ENCODE assay signal across 14 cellular contexts in the genomic region with DNA sequence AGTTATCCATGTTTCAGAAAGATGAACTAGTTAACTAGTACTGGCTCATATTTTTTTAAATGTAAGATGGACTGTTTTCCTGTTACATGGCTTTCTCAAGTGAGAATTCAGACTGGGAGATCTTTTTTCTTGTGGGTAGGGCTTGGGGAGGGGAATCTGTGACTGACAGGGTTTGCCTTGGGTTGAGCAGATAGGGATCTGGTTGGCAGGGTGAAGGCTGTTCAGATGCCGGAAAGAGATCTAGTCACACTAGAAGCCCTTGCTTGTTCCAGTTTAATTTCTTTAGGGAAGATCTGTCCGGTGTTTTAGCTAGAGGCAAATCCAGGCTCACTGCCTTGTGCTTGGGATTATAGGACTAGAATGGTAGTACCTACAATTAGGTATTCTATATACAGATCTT.
A peak's percentile ranks its signal among the peaks of the same experiment; 100 is the strongest.
DNase-seq lines count a peak whose midpoint lies in the region; ATAC-seq and TF ChIP-seq lines count a peak whose summit lies in the region.
"Had no signal": no experiment of that assay in that cellular context is flagged by ENCODE, and none has a peak within 500 bp of the region (broad histone marks: within the 10 kb centered on the region; RNA-seq: fewer than 3 reads in every experiment).

No MANE protein-coding gene starts in this region.

- peak overlapping the region; percentile 3 to 52 for H3K27ac Mint-ChIP-seq in effector memory CD8-positive, alpha-beta T cell

- H3K36me3 ChIP-seq in SK-N-MC (ENCODE audit: insufficient read depth, low read length), result no peaks in the 10 kb centered on the region
- peaks cover 0 to 2% of the 10 kb centered on the region in 2 donors for H3K36me3 ChIP-seq in neuronal stem cell (replicated peaks in 1 of 2; ENCODE audit: control insufficient read depth in 2 of 2, insufficient read depth in 2 of 2, low read length in 2 of 2)
- H3K36me3 ChIP-seq in heart left ventricle, result peaks cover 0 to 15% (median 10%) of the 10 kb centered on the region in 9 donors

- no peak for TF ChIP-seq POLR2A in heart left ventricle (IDR thresholded peaks at IDR 0.05)

- H3K4me2 ChIP-seq in neuronal stem cell (ENCODE audit: insufficient read depth, low read length, poor library complexity, severe bottlenecking), result peak overlapping the region; percentile 26
- H3K4me2 ChIP-seq: A549, PC-9 had no signal

- H2BK120ac ChIP-seq in neuronal stem cell (ENCODE audit: low read depth, low read length), result no peak overlapping the region

- no peak overlapping the region for H3K4me3 Mint-ChIP-seq in effector memory CD8-positive, alpha-beta T cell
- H3K4me3 Mint-ChIP-seq: CD4-positive, alpha-beta memory T cell had no signal

- H3K14ac ChIP-seq in neuronal stem cell (ENCODE audit: low read length), result no peak overlapping the region

- peaks cover 0 to 8% of the 10 kb centered on the region in 2 donors for H3K9me3 Mint-ChIP-seq in effector memory CD8-positive, alpha-beta T cell

- H3K18ac ChIP-seq in neuronal stem cell (ENCODE audit: low read length), result no peak overlapping the region

- H3K9me3 ChIP-seq in SK-N-MC (ENCODE audit: low read depth, low read length) (no peaks in the 10 kb centered on the region), neuronal stem cell (replicated peaks in 1 of 2; ENCODE audit: control insufficient read depth in 2 of 2, insufficient read depth in 1 of 2, low read depth in 1 of 2, low read length in 2 of 2) (peaks cover 3 to 5% of the 10 kb centered on the region in 2 donors), heart left ventricle (peaks cover 0 to 18% (median 13%) of the 10 kb centered on the region in 12 donors)

- no peak overlapping the region for H2BK12ac ChIP-seq in neuronal stem cell (ENCODE audit: low read length)

- H3K9ac ChIP-seq in SK-N-MC (ENCODE audit: insufficient read length) (peak overlapping the region; percentile 35), neuronal stem cell (ENCODE audit: low read depth, low read length, poor library complexity) (no peak overlapping the region)
- H3K9ac ChIP-seq: GM23248 had no signal

- no peak for TF ChIP-seq CTCF in heart left ventricle (IDR thresholded peaks at IDR 0.05)

- no peak overlapping the region for H2BK5ac ChIP-seq in neuronal stem cell (ENCODE audit: low read length)

- peaks cover 11% of the 10 kb centered on the region for H3K36me3 Mint-ChIP-seq in effector memory CD8-positive, alpha-beta T cell (ENCODE audit: insufficient read depth)

- no peaks in the 10 kb centered on the region for H3K27me3 Mint-ChIP-seq in effector memory CD8-positive, alpha-beta T cell
- H3K27me3 Mint-ChIP-seq: CD4-positive, alpha-beta memory T cell had no signal

- DNase-seq in ELF-1 (ENCODE audit: low read depth, low spot score) (peak; percentile 60), SK-N-MC (ENCODE audit: low read depth, low spot score) (no peak), neuronal stem cell (ENCODE audit: low spot score) (no peak), heart left ventricle (no peak)
- no peak for DNase-seq in effector memory CD8-positive, alpha-beta T cell
- DNase-seq in effector CD4-positive, alpha-beta T cell, result no peak
- DNase-seq: NCI-H187 treated with DMSO at 0.1 percent for 48 hours, SIG-M5 had no signal

- WGBS in neuronal stem cell (ENCODE audit: extremely low coverage in 2 of 2, insufficient read length in 2 of 2, insufficient replicate concordance in 1 of 2), 2 donors, result no CpG with 5 or more reads among the region's 2 CpGs
- WGBS in heart left ventricle, 4 donors, result 75 to 97% (median 90%) methylated on average over 2 of the region's 2 CpGs

- H3K27ac ChIP-seq in SK-N-MC (no peak overlapping the region), neuronal stem cell (replicated peaks; ENCODE audit: low read length) (no peak overlapping the region), heart left ventricle (no peak overlapping the region)
- H3K27ac ChIP-seq: A549, GM23248, PC-9, RWPE1 had no signal

- intact Hi-C loops in heart left ventricle (cut with DNase I), result loop anchor here in 5 of 10 donors (5.0 to 10.0 kb wide), 3 partner anchors 257 to 264 kb away; a partner anchor contains a TSS

- peaks cover 3 to 14% of the 10 kb centered on the region in 2 donors for H3K4me1 Mint-ChIP-seq in effector memory CD8-positive, alpha-beta T cell (ENCODE audit: low read depth in 2 of 2)

- no peak overlapping the region for H3K4ac ChIP-seq in neuronal stem cell (ENCODE audit: low read length)

- no peaks in the 10 kb centered on the region for H3K27me3 ChIP-seq in neuronal stem cell (ENCODE audit: control insufficient read depth in 3 of 3, insufficient read depth in 3 of 3, low read depth in 1 of 3, low read length in 3 of 3)
- H3K27me3 ChIP-seq in heart left ventricle, result no peaks in the 10 kb centered on the region

- H3K4me1 ChIP-seq in neuronal stem cell (ENCODE audit: control insufficient read depth in 2 of 2, insufficient read depth in 1 of 2, low read depth in 1 of 2, low read length in 2 of 2) (peaks cover 3 to 23% of the 10 kb centered on the region in 2 donors), heart left ventricle (peaks cover 0 to 18% (median 0%) of the 10 kb centered on the region in 12 donors)
- H3K4me1 ChIP-seq: A549 had no signal

- no peak overlapping the region for H3K23ac ChIP-seq in neuronal stem cell (ENCODE audit: low read depth, low read length, poor library complexity)

- H3K4me3 ChIP-seq in SK-N-MC (no peak overlapping the region), neuronal stem cell (ENCODE audit: low read length in 2 of 2) (no peak overlapping the region), heart left ventricle (no peak overlapping the region)
- H3K4me3 ChIP-seq: A549, GM23248, PC-9 had no signal

- no peak overlapping the region for H2AK5ac ChIP-seq in neuronal stem cell (ENCODE audit: low read depth, low read length)

- H2BK15ac ChIP-seq in neuronal stem cell (ENCODE audit: low read length), result no peak overlapping the region

- no peak overlapping the region for H4K91ac ChIP-seq in neuronal stem cell (ENCODE audit: low read depth, low read length, poor library complexity)

- no peak overlapping the region for H2AFZ ChIP-seq in neuronal stem cell (ENCODE audit: low read length)
- H2AFZ ChIP-seq: GM23248, PC-9 had no signal

- no peak overlapping the region for H4K8ac ChIP-seq in neuronal stem cell (ENCODE audit: low read depth, low read length)

- H3K79me1 ChIP-seq in neuronal stem cell (ENCODE audit: low read depth, low read length), result no peaks in the 10 kb centered on the region

- no peak for ATAC-seq in effector memory CD8-positive, alpha-beta T cell (replicated peaks)
- ATAC-seq in heart left ventricle, result no peak
- no peak for ATAC-seq in HG03097 (IDR thresholded peaks at IDR 0.05; ENCODE audit: low FRiP score, unreplicated experiment)
